8 cellular contexts compared by ENCODE assay signal in genomic region chr7:34133983-34134782, GRCh38.
DNase-seq lines count a peak whose midpoint lies in the region; ATAC-seq and TF ChIP-seq lines count a peak whose summit lies in the region.

No MANE protein-coding gene starts in this region.

- H3K27ac ChIP-seq in heart left ventricle: no peak overlapping the region

- H3K4me3 ChIP-seq in heart left ventricle: no peak overlapping the region

- no peaks in the 10 kb centered on the region for H3K4me1 ChIP-seq in heart left ventricle

- H3K9me3 ChIP-seq in heart left ventricle: no peaks in the 10 kb centered on the region

- DNase-seq in CMK (ENCODE audit: low read depth): peak; percentile 15
- peak; percentile 61 for DNase-seq in NCI-H2171 treated with DMSO at 0.1 percent for 48 hours (lab: John Stamatoyannopoulos, UW)
- DNase-seq in activated CD8-positive, alpha-beta T cell treated with anti-CD3 and anti-CD28 coated beads, Interleukin-2, amount 10 ng/mL, durations not matched to agents 7 days and 5 days: peak; percentile 29
- DNase-seq in heart left ventricle: peak; percentile 42 to 66 (median 52)
- peak; percentile 21 for DNase-seq in putamen (ENCODE audit: low spot score)

- H3K36me3 ChIP-seq in heart left ventricle: no peaks in the 10 kb centered on the region

- no peaks in the 10 kb centered on the region for H3K9me3 Mint-ChIP-seq in activated CD8-positive, alpha-beta T cell treated with anti-CD3 and anti-CD28 coated beads, Interleukin-2, amount 10 ng/mL, durations not matched to agents 7 days and 5 days (ENCODE audit: insufficient read depth)

- intact Hi-C loops in heart left ventricle (cut with DNase I): loop anchor here in 3 of 10 donors (5.0 to 10.0 kb wide), 3 partner anchors 191 to 463 kb away; no protein-coding TSS in a partner anchor

- H3K27me3 ChIP-seq in heart left ventricle: no peaks in the 10 kb centered on the region

- H3K36me3 Mint-ChIP-seq in activated CD8-positive, alpha-beta T cell treated with anti-CD3 and anti-CD28 coated beads, Interleukin-2, amount 10 ng/mL, durations not matched to agents 7 days and 5 days (ENCODE audit: low read depth): no peaks in the 10 kb centered on the region

- CTCF ChIA-PET in activated CD8-positive, alpha-beta T cell treated with anti-CD3 and anti-CD28 coated beads, Interleukin-2, amount 10 ng/mL, durations not matched to agents 7 days and 5 days (lab: Charles Lee): interaction anchor here (1.2 kb wide), 1 partner anchor 28 kb away, joined by 3 read pairs; no protein-coding TSS in a partner anchor

- no peak overlapping the region for H3K27ac Mint-ChIP-seq in activated CD8-positive, alpha-beta T cell treated with anti-CD3 and anti-CD28 coated beads, Interleukin-2, amount 10 ng/mL, durations not matched to agents 7 days and 5 days

- no peaks in the 10 kb centered on the region for H3K27me3 Mint-ChIP-seq in activated CD8-positive, alpha-beta T cell treated with anti-CD3 and anti-CD28 coated beads, Interleukin-2, amount 10 ng/mL, durations not matched to agents 7 days and 5 days (ENCODE audit: low read depth)

- WGBS in heart left ventricle, 4 donors: 33 to 45% (median 36%) methylated on average over 12 of the region's 12 CpGs

- no peak overlapping the region for H3K4me3 Mint-ChIP-seq in activated CD8-positive, alpha-beta T cell treated with anti-CD3 and anti-CD28 coated beads, Interleukin-2, amount 10 ng/mL, durations not matched to agents 7 days and 5 days

- no peak for TF ChIP-seq POLR2A in heart left ventricle (IDR thresholded peaks at IDR 0.05)

- ATAC-seq in GM19395 (IDR thresholded peaks at IDR 0.05; ENCODE audit: unreplicated experiment): peak; percentile 68
- ATAC-seq in activated CD8-positive, alpha-beta T cell treated with anti-CD3 and anti-CD28 coated beads, Interleukin-2, amount 10 ng/mL, durations not matched to agents 7 days and 5 days: no peak
- peak in 3 of 4 donors; percentile 55 to 74 (median 66) for ATAC-seq in heart left ventricle
- no peak for ATAC-seq in HG03469 (IDR thresholded peaks at IDR 0.05; ENCODE audit: unreplicated experiment)
- ATAC-seq in HG03565 (IDR thresholded peaks at IDR 0.05; ENCODE audit: unreplicated experiment): no peak

- POLR2A ChIA-PET in activated CD8-positive, alpha-beta T cell treated with anti-CD3 and anti-CD28 coated beads, Interleukin-2, amount 10 ng/mL, durations not matched to agents 7 days and 5 days (lab: Charles Lee): no interaction called here

- no peaks in the 10 kb centered on the region for H3K4me1 Mint-ChIP-seq in activated CD8-positive, alpha-beta T cell treated with anti-CD3 and anti-CD28 coated beads, Interleukin-2, amount 10 ng/mL, durations not matched to agents 7 days and 5 days (ENCODE audit: low read depth)

- TF ChIP-seq CTCF in heart left ventricle (IDR thresholded peaks at IDR 0.05): peak; percentile 44 to 75 (median 61)

Comparison
In these comparisons a context has a peak if more than half of its experiments do, and no peak if none do; other contexts are left out.
1. ATAC-seq: peak in GM19395 (single experiment) and heart left ventricle (3 of 4); none in activated CD8-positive, alpha-beta T cell treated with anti-CD3 and anti-CD28 coated beads, Interleukin-2, amount 10 ng/mL, durations not matched to agents 7 days and 5 days (single experiment), HG03469 (single experiment) and HG03565 (single experiment).
2. Peak in every context shown above with its lines, with median percentiles within 50 percentile points of each other: DNase-seq.